1 cellular context compared by ENCODE assay signal in genomic region chr9:76394023-76394895, GRCh38.
A peak's percentile ranks its signal among the peaks of the same experiment; 100 is the strongest.
TF ChIP-seq lines count a peak whose summit lies in the region.

Gene RFK (minus strand): TSS chr9:76394426. CDS start chr9:76394171, 255 bp downstream.

TF ChIP-seq in HepG2, 621 proteins besides CTCF, POLR2A, EP300 and RAD21 (continued from another document and continues in another):
- TF ChIP-seq TAF15 (IDR thresholded peaks at IDR 0.05; ENCODE audit: low read depth, low read length, poor library complexity, severe bottlenecking) (no peak), ATRX (CRISPR knock-in tag; IDR thresholded peaks at IDR 0.05; ENCODE audit: borderline replicate concordance) (no peak), ZSCAN21 (CRISPR knock-in tag; IDR thresholded peaks at IDR 0.05; ENCODE audit: borderline replicate concordance) (peak; percentile 68), TOPORS (CRISPR knock-in tag; IDR thresholded peaks at IDR 0.05) (no peak), NCOR1 (IDR thresholded peaks at IDR 0.05; ENCODE audit: borderline replicate concordance, low read length) (peak; percentile 15; the same call in 1 of the 2 replicates), KDM5B (CRISPR knock-in tag; IDR thresholded peaks at IDR 0.05; ENCODE audit: borderline replicate concordance) (peak; percentile 95; the same call in 1 of the 2 replicates), CREBL2 (CRISPR knock-in tag; IDR thresholded peaks at IDR 0.05; ENCODE audit: borderline replicate concordance) (peak; percentile 53; the same call in 1 of the 2 replicates), POGK (CRISPR knock-in tag; conservative IDR thresholded peaks at IDR 0.05) (peak; percentile 87), SP2 (CRISPR knock-in tag; IDR thresholded peaks at IDR 0.05) (no peak), CENPBD1 (CRISPR knock-in tag; IDR thresholded peaks at IDR 0.05; ENCODE audit: borderline replicate concordance, low read depth) (no peak), MAZ (IDR thresholded peaks at IDR 0.05; ENCODE audit: borderline replicate concordance, low read depth, low read length) (peak; percentile 74), MAZ (CRISPR knock-in tag; IDR thresholded peaks at IDR 0.05; ENCODE audit: low read depth) (peak; percentile 63), U2AF1 (optimal IDR thresholded peaks at IDR 0.05; ENCODE audit: low read depth, low read length) (no peak), ATF6 (CRISPR knock-in tag; conservative IDR thresholded peaks at IDR 0.05) (no peak; the same call in 1 of the 2 replicates), SP140L (CRISPR knock-in tag; IDR thresholded peaks at IDR 0.05; ENCODE audit: borderline replicate concordance) (no peak; the same call in 1 of the 2 replicates), SAP130 (CRISPR knock-in tag; IDR thresholded peaks at IDR 0.05; ENCODE audit: low read depth) (peak; percentile 86), TEAD2 (CRISPR knock-in tag; IDR thresholded peaks at IDR 0.05) (peak; percentile 41; the same call in 1 of the 2 replicates), ZNF446 (CRISPR knock-in tag; IDR thresholded peaks at IDR 0.05) (peak; percentile 91; the same call in 1 of the 2 replicates), ZNF616 (CRISPR knock-in tag; IDR thresholded peaks at IDR 0.05; ENCODE audit: low read depth) (peak; percentile 78; the same call in 1 of the 2 replicates), ZSCAN25 (CRISPR knock-in tag; IDR thresholded peaks at IDR 0.05) (0 out of 2 replicates have a peak, but pooled peaks have one; percentile 31), ZBTB4 (CRISPR knock-in tag; IDR thresholded peaks at IDR 0.05; ENCODE audit: borderline replicate concordance) (no peak), ZNF292 (CRISPR knock-in tag; IDR thresholded peaks at IDR 0.05; ENCODE audit: borderline replicate concordance, low read depth) (peak; percentile 2; the same call in 1 of the 2 replicates), SP4 (CRISPR knock-in tag; IDR thresholded peaks at IDR 0.05) (peak; percentile 65), JARID2 (CRISPR knock-in tag; IDR thresholded peaks at IDR 0.05; ENCODE audit: insufficient replicate concordance) (no peak), ZNF670 (CRISPR knock-in tag; IDR thresholded peaks at IDR 0.05; ENCODE audit: borderline replicate concordance) (no peak; the same call in 1 of the 2 replicates), SIN3B (IDR thresholded peaks at IDR 0.05; ENCODE audit: low read length) (no peak), KDM5A (IDR thresholded peaks at IDR 0.05; ENCODE audit: borderline replicate concordance, low read length) (peak; percentile 56; the same call in 1 of the 2 replicates), BRD4 (CRISPR knock-in tag; IDR thresholded peaks at IDR 0.05) (no peak), ZFX (CRISPR knock-in tag; IDR thresholded peaks at IDR 0.05; ENCODE audit: low read depth) (peak; percentile 85), CHCHD3 (CRISPR knock-in tag; IDR thresholded peaks at IDR 0.05) (no peak; the same call in 1 of the 2 replicates), CREM (IDR thresholded peaks at IDR 0.05) (no peak), CREM (CRISPR knock-in tag; IDR thresholded peaks at IDR 0.05) (no peak), ZNF225 (CRISPR knock-in tag; IDR thresholded peaks at IDR 0.05) (no peak), MYPOP (CRISPR knock-in tag; IDR thresholded peaks at IDR 0.05) (no peak; the same call in 1 of the 2 replicates), TIGD3 (CRISPR knock-in tag; IDR thresholded peaks at IDR 0.05; ENCODE audit: borderline replicate concordance) (no peak), ARNT2 (CRISPR knock-in tag; IDR thresholded peaks at IDR 0.05; ENCODE audit: low read depth) (peak; percentile 84; the same call in 1 of the 2 replicates), ZNF207 (IDR thresholded peaks at IDR 0.05; ENCODE audit: borderline replicate concordance) (no peak), PAWR (CRISPR knock-in tag; IDR thresholded peaks at IDR 0.05; ENCODE audit: borderline replicate concordance) (peak; percentile 95; the same call in 1 of the 2 replicates), ZNF556 (CRISPR knock-in tag; IDR thresholded peaks at IDR 0.05; ENCODE audit: borderline replicate concordance) (peak; percentile 45; the same call in 1 of the 2 replicates), ZNF30 (CRISPR knock-in tag; IDR thresholded peaks at IDR 0.05) (no peak), MEIS2 (CRISPR knock-in tag; IDR thresholded peaks at IDR 0.05) (0 out of 2 replicates have a peak, but pooled peaks have one; percentile 17), CERS6 (CRISPR knock-in tag; IDR thresholded peaks at IDR 0.05) (no peak; the same call in 1 of the 2 replicates), NCOA5 (CRISPR knock-in tag; IDR thresholded peaks at IDR 0.05) (no peak), NKX3-1 (CRISPR knock-in tag; IDR thresholded peaks at IDR 0.05) (0 out of 2 replicates have a peak, but pooled peaks have one; percentile 39), ZNF451 (CRISPR knock-in tag; IDR thresholded peaks at IDR 0.05) (0 out of 2 replicates have a peak, but pooled peaks have one; percentile 34), BHLHE40 (IDR thresholded peaks at IDR 0.05; ENCODE audit: low read length) (peak; percentile 20; the same call in 1 of the 2 replicates), ZNF740 (CRISPR knock-in tag; IDR thresholded peaks at IDR 0.05) (no peak), ZNF367 (CRISPR knock-in tag; IDR thresholded peaks at IDR 0.05; ENCODE audit: borderline replicate concordance) (no peak), ZNF652 (CRISPR knock-in tag; IDR thresholded peaks at IDR 0.05; ENCODE audit: borderline replicate concordance, low read depth) (no peak; the same call in 1 of the 2 replicates), ZNF34 (CRISPR knock-in tag; IDR thresholded peaks at IDR 0.05; ENCODE audit: borderline replicate concordance) (0 out of 2 replicates have a peak, but pooled peaks have one; percentile 86), ZFP36L2 (CRISPR knock-in tag; IDR thresholded peaks at IDR 0.05) (0 out of 2 replicates have a peak, but pooled peaks have one; percentile 31), SOX5 (CRISPR knock-in tag; IDR thresholded peaks at IDR 0.05; ENCODE audit: borderline replicate concordance) (no peak), PTBP1 (IDR thresholded peaks at IDR 0.05; ENCODE audit: low read depth, low read length, poor library complexity, severe bottlenecking) (no peak), LBX2 (CRISPR knock-in tag; IDR thresholded peaks at IDR 0.05; ENCODE audit: borderline replicate concordance) (no peak), THAP11 (CRISPR knock-in tag; IDR thresholded peaks at IDR 0.05) (peak; percentile 73), PBX3 (CRISPR knock-in tag; IDR thresholded peaks at IDR 0.05; ENCODE audit: borderline replicate concordance) (no peak), NFATC3 (CRISPR knock-in tag; IDR thresholded peaks at IDR 0.05) (0 out of 2 replicates have a peak, but pooled peaks have one; percentile 84), ZSCAN20 (CRISPR knock-in tag; IDR thresholded peaks at IDR 0.05; ENCODE audit: borderline replicate concordance) (no peak; the same call in 1 of the 2 replicates), RBFOX2 (IDR thresholded peaks at IDR 0.05; ENCODE audit: low read depth, low read length) (peak; percentile 89)
